Comparison of ENCODE assay signal across 1 cellular context in genomic region chr2:46915281-46915810, GRCh38.
TF ChIP-seq lines count a peak whose summit lies in the region.

TSS of gene MCFD2 (minus strand) at chr2:46915806. CDS start at chr2:46909171, 6,635 bp downstream.

TF ChIP-seq in HepG2, 621 proteins besides CTCF, POLR2A, EP300 and RAD21 (continued from another document and continues in another):
- no peak for TF ChIP-seq FUBP1 (CRISPR knock-in tag; IDR thresholded peaks at IDR 0.05; ENCODE audit: borderline replicate concordance)
- no peak for TF ChIP-seq ZNF709 (CRISPR knock-in tag; IDR thresholded peaks at IDR 0.05)
- peak; percentile 76 for TF ChIP-seq HNRNPK (IDR thresholded peaks at IDR 0.05; ENCODE audit: low read depth, low read length, poor library complexity, severe bottlenecking)
- no peak for TF ChIP-seq ZNF224 (CRISPR knock-in tag; IDR thresholded peaks at IDR 0.05)
- TF ChIP-seq ZNF414 (CRISPR knock-in tag; IDR thresholded peaks at IDR 0.05), result no peak; the same call in 1 of the 2 replicates
- TF ChIP-seq ZNF446 (CRISPR knock-in tag; IDR thresholded peaks at IDR 0.05), result peak; percentile 94
- no peak for TF ChIP-seq ZNF260 (CRISPR knock-in tag; IDR thresholded peaks at IDR 0.05; ENCODE audit: borderline replicate concordance, low read depth)
- peak; percentile 23; the same call in 1 of the 2 replicates for TF ChIP-seq MXD3 (CRISPR knock-in tag; IDR thresholded peaks at IDR 0.05)
- no peak for TF ChIP-seq SCMH1 (CRISPR knock-in tag; IDR thresholded peaks at IDR 0.05; ENCODE audit: borderline replicate concordance)
- TF ChIP-seq ZNF460 (CRISPR knock-in tag; IDR thresholded peaks at IDR 0.05; ENCODE audit: borderline replicate concordance), result no peak
- peak; percentile 10; the same call in 1 of the 2 replicates for TF ChIP-seq ZBTB7B (CRISPR knock-in tag; IDR thresholded peaks at IDR 0.05)
- no peak for TF ChIP-seq MAF1 (CRISPR knock-in tag; IDR thresholded peaks at IDR 0.05; ENCODE audit: borderline replicate concordance)
- 0 out of 2 replicates have a peak, but pooled peaks have one; percentile 3 for TF ChIP-seq ZNF879 (CRISPR knock-in tag; IDR thresholded peaks at IDR 0.05)
- TF ChIP-seq PTBP1 (IDR thresholded peaks at IDR 0.05; ENCODE audit: low read depth, low read length, poor library complexity, severe bottlenecking), result peak; percentile 34
- no peak for TF ChIP-seq ZMYM3 (CRISPR knock-in tag; IDR thresholded peaks at IDR 0.05)
- TF ChIP-seq ZMYM4 (CRISPR knock-in tag; IDR thresholded peaks at IDR 0.05), result no peak; the same call in 1 of the 2 replicates
- TF ChIP-seq EZH2 (conservative IDR thresholded peaks at IDR 0.05; ENCODE audit: low read depth, low read length), result no peak
- no peak; the same call in 1 of the 2 replicates for TF ChIP-seq PPARG (CRISPR knock-in tag; conservative IDR thresholded peaks at IDR 0.05)
- TF ChIP-seq ZBTB10 (CRISPR knock-in tag; IDR thresholded peaks at IDR 0.05; ENCODE audit: borderline replicate concordance), result 0 out of 2 replicates have a peak, but pooled peaks have one; percentile 21
- TF ChIP-seq ZNF24 (IDR thresholded peaks at IDR 0.05), result no peak
- TF ChIP-seq AKAP8 (CRISPR knock-in tag; IDR thresholded peaks at IDR 0.05), result no peak; the same call in 1 of the 2 replicates
- 0 out of 2 replicates have a peak, but pooled peaks have one; percentile 20 for TF ChIP-seq SNAI1 (CRISPR knock-in tag; IDR thresholded peaks at IDR 0.05; ENCODE audit: borderline replicate concordance)
- peak; percentile 81 for TF ChIP-seq EED (CRISPR knock-in tag; IDR thresholded peaks at IDR 0.05)
- TF ChIP-seq HOXA7 (CRISPR knock-in tag; IDR thresholded peaks at IDR 0.05), result no peak
- TF ChIP-seq ZNF691 (CRISPR knock-in tag; IDR thresholded peaks at IDR 0.05; ENCODE audit: borderline replicate concordance, low read depth), result peak; percentile 44
- 0 out of 2 replicates have a peak, but pooled peaks have one; percentile 46 for TF ChIP-seq SMAD9 (CRISPR knock-in tag; IDR thresholded peaks at IDR 0.05)
- no peak for TF ChIP-seq BHLHE40 (IDR thresholded peaks at IDR 0.05; ENCODE audit: low read length)
- TF ChIP-seq RBFOX2 (IDR thresholded peaks at IDR 0.05; ENCODE audit: low read depth, low read length), result peak; percentile 80
- no peak; the same call in 1 of the 2 replicates for TF ChIP-seq ISL2 (CRISPR knock-in tag; IDR thresholded peaks at IDR 0.05)
- TF ChIP-seq TRAFD1 (CRISPR knock-in tag; IDR thresholded peaks at IDR 0.05; ENCODE audit: borderline replicate concordance), result peak; percentile 51; the same call in 1 of the 2 replicates
- 0 out of 2 replicates have a peak, but pooled peaks have one; percentile 15 for TF ChIP-seq DNMT3B (CRISPR knock-in tag; conservative IDR thresholded peaks at IDR 0.05)
- no peak for TF ChIP-seq MBNL3 (CRISPR knock-in tag; conservative IDR thresholded peaks at IDR 0.05)
- TF ChIP-seq DDIT3 (CRISPR knock-in tag; IDR thresholded peaks at IDR 0.05), result no peak
- TF ChIP-seq TCF7 (IDR thresholded peaks at IDR 0.05; ENCODE audit: low read depth), result no peak
- TF ChIP-seq PLSCR1 (CRISPR knock-in tag; IDR thresholded peaks at IDR 0.05; ENCODE audit: borderline replicate concordance), result no peak
- TF ChIP-seq KDM2A (CRISPR knock-in tag; IDR thresholded peaks at IDR 0.05; ENCODE audit: borderline replicate concordance, low read depth), result no peak
- peak; percentile 77 for TF ChIP-seq AGO2 (optimal IDR thresholded peaks at IDR 0.05; ENCODE audit: low read depth, low read length)
- TF ChIP-seq ZMAT5 (CRISPR knock-in tag; IDR thresholded peaks at IDR 0.05; ENCODE audit: borderline replicate concordance, low read depth), result no peak
- TF ChIP-seq NCOA1 (CRISPR knock-in tag; IDR thresholded peaks at IDR 0.05), result no peak
- TF ChIP-seq ZNF660 (CRISPR knock-in tag; IDR thresholded peaks at IDR 0.05; ENCODE audit: borderline replicate concordance, low read depth), result no peak
- TF ChIP-seq ZBTB14 (CRISPR knock-in tag; IDR thresholded peaks at IDR 0.05), result 0 out of 2 replicates have a peak, but pooled peaks have one; percentile 3
- TF ChIP-seq NR2F2 (IDR thresholded peaks at IDR 0.05; ENCODE audit: borderline replicate concordance, low read depth), result no peak
- 0 out of 2 replicates have a peak, but pooled peaks have one; percentile 16 for TF ChIP-seq ZNF124 (CRISPR knock-in tag; IDR thresholded peaks at IDR 0.05)
- TF ChIP-seq PCBP1 (IDR thresholded peaks at IDR 0.05; ENCODE audit: borderline replicate concordance, low read depth, low read length), result 0 out of 2 replicates have a peak, but pooled peaks have one; percentile 48
- no peak for TF ChIP-seq TP53 (CRISPR knock-in tag; conservative IDR thresholded peaks at IDR 0.05)
- TF ChIP-seq HNRNPLL (IDR thresholded peaks at IDR 0.05; ENCODE audit: low read depth, low read length, poor library complexity, severe bottlenecking), result peak; percentile 94
- no peak for TF ChIP-seq DZIP1 (CRISPR knock-in tag; IDR thresholded peaks at IDR 0.05)
- TF ChIP-seq FOXM1 (CRISPR knock-in tag; IDR thresholded peaks at IDR 0.05), result no peak
- no peak for TF ChIP-seq SOX5 (CRISPR knock-in tag; IDR thresholded peaks at IDR 0.05; ENCODE audit: borderline replicate concordance)
- TF ChIP-seq PHF21A (CRISPR knock-in tag; IDR thresholded peaks at IDR 0.05), result no peak
- TF ChIP-seq NPAS2 (CRISPR knock-in tag; IDR thresholded peaks at IDR 0.05; ENCODE audit: borderline replicate concordance), result no peak
- no peak for TF ChIP-seq RFX3 (CRISPR knock-in tag; IDR thresholded peaks at IDR 0.05)
- no peak for TF ChIP-seq ZFP37 (CRISPR knock-in tag; IDR thresholded peaks at IDR 0.05; ENCODE audit: borderline replicate concordance)
